In genomic region chrX:22135994-22136684, GRCh38 we compare ENCODE assay signal across 8 cellular contexts.
DNase-seq lines count a peak whose midpoint lies in the region; ATAC-seq and TF ChIP-seq lines count a peak whose summit lies in the region.

No MANE protein-coding gene starts in this region.

- H3K27ac Mint-ChIP-seq in naive thymus-derived CD8-positive, alpha-beta T cell, result no peak overlapping the region

- H3K9me3 Mint-ChIP-seq in naive thymus-derived CD8-positive, alpha-beta T cell, result no peaks in the 10 kb centered on the region

- peak; percentile 12 for DNase-seq in activated gamma-delta T cell treated with Interleukin-2 at 50 U/mL for 16 hours
- DNase-seq in activated gamma-delta T cell (lab: John Stamatoyannopoulos, UW), result no peak
- DNase-seq in Karpas-422, result peak; percentile 80
- DNase-seq in SK-N-SH, result peak; percentile 30
- peak in 6 of 10 donors; percentile 2 to 57 (median 36) for DNase-seq in naive thymus-derived CD8-positive, alpha-beta T cell

- peaks cover 0 to 7% (median 4%) of the 10 kb centered on the region in 4 donors for H3K4me1 Mint-ChIP-seq in naive thymus-derived CD8-positive, alpha-beta T cell

- H4K20me1 ChIP-seq in Karpas-422 (ENCODE audit: insufficient read depth, low read depth, low read length), result no peaks in the 10 kb centered on the region
- no peaks in the 10 kb centered on the region for H4K20me1 ChIP-seq in SK-N-SH (ENCODE audit: insufficient read depth)

- H3K4me3 Mint-ChIP-seq in naive thymus-derived CD8-positive, alpha-beta T cell, result peak overlapping the region in 9 of 10 donors; percentile 20 to 72 (median 45)

- TF ChIP-seq EP300 in SK-N-SH (IDR thresholded peaks at IDR 0.05; ENCODE audit: borderline replicate concordance in 1 of 2, low read depth in 1 of 2, low read length in 1 of 2), result peak in 1 of 2 experiments; percentile 63; a peak in 1 of 4 replicates

- H3K4me3 ChIP-seq in Karpas-422 (ENCODE audit: low read length) (no peak overlapping the region), SK-N-SH (ENCODE audit: low read depth in 2 of 2, low read length in 1 of 2) (no peak overlapping the region), esophagus (ENCODE audit: low read depth in 1 of 2, low read length in 2 of 2) (no peak overlapping the region)

- POLR2A ChIA-PET in SK-N-SH (lab: Yijun Ruan, JAX), result interaction anchor here (0.6 kb wide), 1 partner anchor 25 kb away, joined by 9 read pairs; no protein-coding TSS in a partner anchor
- POLR2A ChIA-PET in naive thymus-derived CD8-positive, alpha-beta T cell (lab: Charles Lee), result no interaction called here

- no peaks in the 10 kb centered on the region for H3K4me1 ChIP-seq in Karpas-422 (ENCODE audit: low read length)
- H3K4me1 ChIP-seq in SK-N-SH (ENCODE audit: control insufficient read depth in 1 of 2, insufficient read depth in 2 of 2, low read depth in 1 of 2, low read length in 1 of 2), result peaks cover 10 to 11% of the 10 kb centered on the region in 2 experiments; a peak in 3 of 4 replicates
- peaks cover 0 to 5% of the 10 kb centered on the region in 2 donors for H3K4me1 ChIP-seq in esophagus (ENCODE audit: control insufficient read depth in 2 of 2, insufficient read depth in 2 of 2, low read length in 1 of 2)

- H3K9ac ChIP-seq in Karpas-422 (ENCODE audit: low read length) (no peak overlapping the region), SK-N-SH (peak overlapping the region; percentile 48)

- WGBS in SK-N-SH (ENCODE audit: low lambda C conversion rate), result 15% methylated on average over 11 of the region's 11 CpGs
- 10 to 17% methylated on average over 11 of the region's 11 CpGs for WGBS in esophagus, 2 donors

- H3K79me2 ChIP-seq in Karpas-422 (ENCODE audit: low read length) (no peaks in the 10 kb centered on the region), SK-N-SH (ENCODE audit: insufficient read depth) (no peaks in the 10 kb centered on the region)

- no peak overlapping the region for H3K4me2 ChIP-seq in Karpas-422 (ENCODE audit: low read depth, low read length, poor library complexity, severe bottlenecking)
- peak overlapping the region; percentile 56 for H3K4me2 ChIP-seq in SK-N-SH

- H3K36me3 ChIP-seq in Karpas-422 (ENCODE audit: insufficient read depth, low read length) (no peaks in the 10 kb centered on the region), SK-N-SH (replicated peaks in 1 of 2; ENCODE audit: control insufficient read depth in 1 of 2, insufficient read depth in 2 of 2, low read length in 1 of 2) (no peaks in the 10 kb centered on the region), esophagus (ENCODE audit: control insufficient read depth in 2 of 2, insufficient read depth in 2 of 2, low read length in 1 of 2) (no peaks in the 10 kb centered on the region)

- peak in 1 of 2 donors; percentile 30 for ATAC-seq in naive thymus-derived CD8-positive, alpha-beta T cell
- ATAC-seq in GM21515 (IDR thresholded peaks at IDR 0.05; ENCODE audit: unreplicated experiment) (no peak), GM21390 (IDR thresholded peaks at IDR 0.05; ENCODE audit: unreplicated experiment) (no peak)

- peaks cover 10% of the 10 kb centered on the region for H3F3A ChIP-seq in SK-N-SH (replicated peaks; ENCODE audit: insufficient read depth)

- no peaks in the 10 kb centered on the region for H3K36me3 Mint-ChIP-seq in naive thymus-derived CD8-positive, alpha-beta T cell

- CTCF ChIA-PET in SK-N-SH (lab: Yijun Ruan, JAX), result interaction anchor here (0.7 to 4.1 kb wide), 30 partner anchors 10 to 1417 kb away, joined by 3 to 32 read pairs (median 4); no protein-coding TSS in a partner anchor

- H3K27me3 ChIP-seq in Karpas-422 (ENCODE audit: low read length) (no peaks in the 10 kb centered on the region), SK-N-SH (ENCODE audit: insufficient read depth) (no peaks in the 10 kb centered on the region), esophagus (ENCODE audit: control insufficient read depth in 1 of 2, insufficient read depth in 2 of 2, low read length in 2 of 2) (peaks cover 0 to 7% of the 10 kb centered on the region in 2 donors)

- no peak overlapping the region for H2AFZ ChIP-seq in Karpas-422 (ENCODE audit: low read length)
- peak overlapping the region; percentile 71; the same call in 1 of the 2 replicates for H2AFZ ChIP-seq in SK-N-SH (ENCODE audit: low read depth)

- peak; percentile 79 for TF ChIP-seq RAD21 in SK-N-SH (IDR thresholded peaks at IDR 0.05; ENCODE audit: low read length)

- H3K9me2 ChIP-seq in Karpas-422 (replicated peaks; ENCODE audit: insufficient read depth, low read length) (no peaks in the 10 kb centered on the region), SK-N-SH (no peaks in the 10 kb centered on the region)

- H3K27ac ChIP-seq in Karpas-422 (ENCODE audit: low read length) (no peak overlapping the region), SK-N-SH (ENCODE audit: low read depth in 2 of 2, low read length in 1 of 2) (peak overlapping the region in 1 of 2 experiments; percentile 83; a peak in 2 of 4 replicates), esophagus (ENCODE audit: low read depth in 2 of 2, low read length in 1 of 2) (peak overlapping the region; percentile 3 to 61)

- H3K27me3 Mint-ChIP-seq in naive thymus-derived CD8-positive, alpha-beta T cell, result no peaks in the 10 kb centered on the region

- TF ChIP-seq CTCF in SK-N-SH (IDR thresholded peaks at IDR 0.05), result peak; percentile 88

- no peaks in the 10 kb centered on the region for H3K9me3 ChIP-seq in Karpas-422 (ENCODE audit: low read length)
- no peaks in the 10 kb centered on the region for H3K9me3 ChIP-seq in SK-N-SH
- no peaks in the 10 kb centered on the region for H3K9me3 ChIP-seq in esophagus (ENCODE audit: control insufficient read depth in 2 of 2, insufficient read depth in 1 of 2, low read depth in 1 of 2, low read length in 1 of 2)

TF ChIP-seq in SK-N-SH, 30 proteins besides CTCF, POLR2A, EP300 and RAD21 (continues in another document):
- TF ChIP-seq PBX3 (IDR thresholded peaks at IDR 0.05) (peak; percentile 54; the same call in 1 of the 2 replicates), NRF1 (IDR thresholded peaks at IDR 0.05; ENCODE audit: low read depth, low read length) (no peak), NFIC (IDR thresholded peaks at IDR 0.05; ENCODE audit: borderline replicate concordance) (peak; percentile 79), EZH2phosphoT487 (IDR thresholded peaks at IDR 0.05; ENCODE audit: borderline replicate concordance, low read depth) (no peak), IRF3 (IDR thresholded peaks at IDR 0.05; ENCODE audit: low read depth, low read length) (no peak), FOSL2 (IDR thresholded peaks at IDR 0.05; ENCODE audit: borderline replicate concordance, low read depth) (peak; percentile 70; the same call in 1 of the 2 replicates), SMC3 (IDR thresholded peaks at IDR 0.05; ENCODE audit: low read depth, low read length) (peak; percentile 51), RFX5 (IDR thresholded peaks at IDR 0.05; ENCODE audit: low read length) (no peak), POLR2AphosphoS5 (IDR thresholded peaks at IDR 0.05; ENCODE audit: low read depth, low read length) (no peak), RCOR1 (IDR thresholded peaks at IDR 0.05; ENCODE audit: low read length) (no peak), FOXJ3 (CRISPR knock-in tag; IDR thresholded peaks at IDR 0.05) (no peak), SIN3A (IDR thresholded peaks at IDR 0.05; ENCODE audit: borderline replicate concordance, low read depth, low read length) (no peak), FOXM1 (IDR thresholded peaks at IDR 0.05; ENCODE audit: low read depth) (no peak), GATA2 (CRISPR knock-in tag; IDR thresholded peaks at IDR 0.05) (no peak), MAX (IDR thresholded peaks at IDR 0.05; ENCODE audit: low read depth) (0 out of 2 replicates have a peak, but pooled peaks have one; percentile 21), CHD2 (IDR thresholded peaks at IDR 0.05; ENCODE audit: low read length, partially characterized antibody) (no peak), ELF1 (IDR thresholded peaks at IDR 0.05) (peak; percentile 62), MEF2A (IDR thresholded peaks at IDR 0.05; ENCODE audit: borderline replicate concordance, low read depth) (no peak), YY1 (IDR thresholded peaks at IDR 0.05; ENCODE audit: low read depth) (no peak), TEAD4 (IDR thresholded peaks at IDR 0.05; ENCODE audit: borderline replicate concordance, insufficient read depth) (0 out of 2 replicates have a peak, but pooled peaks have one; percentile 20), MXI1 (IDR thresholded peaks at IDR 0.05; ENCODE audit: low read depth, low read length) (no peak), RXRA (IDR thresholded peaks at IDR 0.05; ENCODE audit: borderline replicate concordance, low read depth) (no peak; the same call in 1 of the 2 replicates), USF1 (IDR thresholded peaks at IDR 0.05; ENCODE audit: borderline replicate concordance, low read depth) (no peak)
